9 cellular contexts compared by ENCODE assay signal in genomic region chr13:42354246-42355117, GRCh38.
DNase-seq lines count a peak whose midpoint lies in the region; ATAC-seq, FAIRE-seq and TF ChIP-seq lines count a peak whose summit lies in the region.
"Had no signal": no experiment of that assay in that cellular context is flagged by ENCODE, and none has a peak within 500 bp of the region (broad histone marks: within the 10 kb centered on the region; RNA-seq: fewer than 3 reads in every experiment).

No MANE protein-coding gene starts in this region.

- H3K36me3 Mint-ChIP-seq in T-helper 2 cell treated with Interferon-gamma antibody and Interleukin-4, amounts not matched to agents 5 μg/mL and 100 μg/mL, for 36 hours (ENCODE audit: low read depth), result peaks cover 9% of the 10 kb centered on the region

- no peak overlapping the region for H2AFZ ChIP-seq in endothelial cell of umbilical vein (ENCODE audit: low read depth, low read length)

- no peak for FAIRE-seq in endothelial cell of umbilical vein (lab: Jason Lieb, UNC)

- no peaks in the 10 kb centered on the region for H4K20me1 ChIP-seq in endothelial cell of umbilical vein (replicated peaks; ENCODE audit: control insufficient read depth, extremely low read depth, insufficient read depth, low read length)

- DNase-seq in AG09309 (ENCODE audit: low read depth) (no peak), endothelial cell of umbilical vein (ENCODE audit: low read depth, low spot score) (peak; percentile 8), G401 (ENCODE audit: low spot score) (no peak), DMS114 treated with DMSO at 0.1 percent for 48 hours (lab: John Stamatoyannopoulos, UW; ENCODE audit: unreplicated experiment) (no peak)
- peak; percentile 65 for DNase-seq in T-helper 2 cell treated with Interferon-gamma antibody and Interleukin-4, amounts not matched to agents 5 μg/mL and 100 μg/mL, for 36 hours (ENCODE audit: low spot score)
- peak; percentile 58 for DNase-seq in stimulated activated CD4-positive, alpha-beta T cell treated with anti-CD3 and anti-CD28 coated beads, Interleukin-4, amount 100 ng/mL, for 24 hours

- H3K4me3 Mint-ChIP-seq in T-helper 2 cell treated with Interferon-gamma antibody and Interleukin-4, amounts not matched to agents 5 μg/mL and 100 μg/mL, for 36 hours, result peak overlapping the region; percentile 78

- BruUV-seq in endothelial cell of umbilical vein (replicated peaks; lab: Mats Ljungman, UMichigan), result no TSS peak

- H3K4me1 Mint-ChIP-seq in T-helper 2 cell treated with Interferon-gamma antibody and Interleukin-4, amounts not matched to agents 5 μg/mL and 100 μg/mL, for 36 hours (ENCODE audit: low read depth), result peaks cover 48% of the 10 kb centered on the region

- no peak overlapping the region for H3K27ac ChIP-seq in endothelial cell of umbilical vein (ENCODE audit: insufficient read depth, low read depth, low read length)
- H3K27ac ChIP-seq: body of pancreas had no signal

- no peaks in the 10 kb centered on the region for H3K9me3 ChIP-seq in endothelial cell of umbilical vein (replicated peaks; ENCODE audit: control insufficient read depth, insufficient read depth, low read length)
- H3K9me3 ChIP-seq: body of pancreas had no signal

- intact Hi-C loops in endothelial cell of umbilical vein (cut with micrococcal nuclease), result no loop called here

- no peaks in the 10 kb centered on the region for H3K4me1 ChIP-seq in endothelial cell of umbilical vein (ENCODE audit: control insufficient read depth, extremely low read depth, insufficient read depth, low read length)
- H3K4me1 ChIP-seq: body of pancreas had no signal

- ATAC-seq in GM18868 (IDR thresholded peaks at IDR 0.05; ENCODE audit: unreplicated experiment) (peak; percentile 86), HG03064 (IDR thresholded peaks at IDR 0.05; ENCODE audit: low read depth, unreplicated experiment) (peak; percentile 84)
- ATAC-seq: body of pancreas had no signal

- no peaks in the 10 kb centered on the region for H3K9me1 ChIP-seq in endothelial cell of umbilical vein (replicated peaks; ENCODE audit: control insufficient read depth, extremely low read depth, insufficient read depth, low read length)

- H3K36me3 ChIP-seq in endothelial cell of umbilical vein (ENCODE audit: control insufficient read depth in 2 of 2, extremely low read depth in 1 of 2, insufficient read depth in 2 of 2, low read length in 2 of 2), result no peaks in the 10 kb centered on the region

- TF ChIP-seq CTCF in AG09309 (IDR thresholded peaks at IDR 0.05; ENCODE audit: control insufficient read depth, insufficient read depth, low read depth, low read length, missing control alignments), result peak; percentile 15
- no peak for TF ChIP-seq CTCF in endothelial cell of umbilical vein (IDR thresholded peaks at IDR 0.05; ENCODE audit: extremely low read depth in 1 of 2, insufficient read depth in 1 of 2, low read depth in 1 of 2, low read length in 2 of 2)

- H3K9me3 Mint-ChIP-seq in T-helper 2 cell treated with Interferon-gamma antibody and Interleukin-4, amounts not matched to agents 5 μg/mL and 100 μg/mL, for 36 hours, result peaks cover 6% of the 10 kb centered on the region

- in situ Hi-C loops in G401 (cut with HindIII; ENCODE audit: low sequenced_read_pairs), result no loop called here

- dilution Hi-C loops in endothelial cell of umbilical vein (cut with MboI; ENCODE audit: extremely low pct_ligation_motif_present, low sequenced_read_pairs), result no loop called here

- H3K79me2 ChIP-seq in endothelial cell of umbilical vein (ENCODE audit: control insufficient read depth, insufficient read depth, low read length), result no peaks in the 10 kb centered on the region

- H3K4me3 ChIP-seq in AG09309 (ENCODE audit: control insufficient read depth, low read depth, low read length) (no peak overlapping the region), endothelial cell of umbilical vein (replicated peaks in 1 of 3; ENCODE audit: insufficient read depth in 1 of 3, low read depth in 1 of 3, low read length in 3 of 3) (no peak overlapping the region)
- H3K4me3 ChIP-seq: body of pancreas had no signal

- TF ChIP-seq POLR2A in endothelial cell of umbilical vein (IDR thresholded peaks at IDR 0.05; ENCODE audit: low read depth, low read length), result no peak

- peak overlapping the region; percentile 96 for H3K27ac Mint-ChIP-seq in T-helper 2 cell treated with Interferon-gamma antibody and Interleukin-4, amounts not matched to agents 5 μg/mL and 100 μg/mL, for 36 hours

- H3K9ac ChIP-seq in endothelial cell of umbilical vein (replicated peaks; ENCODE audit: extremely low read depth, insufficient read depth, low read length), result no peak overlapping the region

- CTCF ChIA-PET in endothelial cell of umbilical vein (lab: Charles Lee), result no interaction called here

- peaks cover 0 to 3% of the 10 kb centered on the region in 2 experiments for H3K27me3 ChIP-seq in endothelial cell of umbilical vein (ENCODE audit: control insufficient read depth in 2 of 2, insufficient read depth in 2 of 2, low read length in 2 of 2)
- H3K27me3 ChIP-seq: body of pancreas had no signal

- H3K4me2 ChIP-seq in endothelial cell of umbilical vein (ENCODE audit: insufficient read depth, low read length), result no peak overlapping the region

- H3K27me3 Mint-ChIP-seq in T-helper 2 cell treated with Interferon-gamma antibody and Interleukin-4, amounts not matched to agents 5 μg/mL and 100 μg/mL, for 36 hours (ENCODE audit: low read depth), result no peaks in the 10 kb centered on the region

- POLR2A ChIA-PET in endothelial cell of umbilical vein (lab: Charles Lee), result no interaction called here

TF ChIP-seq in endothelial cell of umbilical vein, 7 proteins besides CTCF, POLR2A, EP300 and RAD21:
- TF ChIP-seq GATA2 (IDR thresholded peaks at IDR 0.05; ENCODE audit: insufficient read depth, insufficient read length, low read depth, low read length) (no peak), POLR2AphosphoS5 (IDR thresholded peaks at IDR 0.05; ENCODE audit: insufficient read depth, low read depth, low read length) (no peak), FOS (IDR thresholded peaks at IDR 0.05; ENCODE audit: borderline replicate concordance, insufficient read depth, low read length) (no peak), MYC (IDR thresholded peaks at IDR 0.05; ENCODE audit: low read depth, low read length) (no peak), EZH2 (IDR thresholded peaks at IDR 0.05; ENCODE audit: borderline replicate concordance, low read depth, low read length, severe bottlenecking) (no peak), JUN (IDR thresholded peaks at IDR 0.05; ENCODE audit: borderline replicate concordance, insufficient read depth, insufficient read length, low read depth) (no peak)
- TF ChIP-seq, protein P1, sequence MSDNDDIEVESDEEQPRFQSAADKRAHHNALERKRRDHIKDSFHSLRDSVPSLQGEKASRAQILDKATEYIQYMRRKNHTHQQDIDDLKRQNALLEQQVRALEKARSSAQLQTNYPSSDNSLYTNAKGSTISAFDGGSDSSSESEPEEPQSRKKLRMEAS (IDR thresholded peaks at IDR 0.05; ENCODE audit: insufficient read depth, insufficient read length), result no peak
TF ChIP-seq in endothelial cell of umbilical vein: peak in this region for 0.

Comparison
In these comparisons a context has a peak if more than half of its experiments do, and no peak if none do; other contexts are left out.
1. DNase-seq: peak in T-helper 2 cell treated with Interferon-gamma antibody and Interleukin-4, amounts not matched to agents 5 μg/mL and 100 μg/mL, for 36 hours (single experiment), endothelial cell of umbilical vein (single experiment) and stimulated activated CD4-positive, alpha-beta T cell treated with anti-CD3 and anti-CD28 coated beads, Interleukin-4, amount 100 ng/mL, for 24 hours (single experiment); none in AG09309 (single experiment), G401 (single experiment) and DMS114 treated with DMSO at 0.1 percent for 48 hours (single experiment).